ENCODE assay signal across 1 cellular context in the genomic region with DNA sequence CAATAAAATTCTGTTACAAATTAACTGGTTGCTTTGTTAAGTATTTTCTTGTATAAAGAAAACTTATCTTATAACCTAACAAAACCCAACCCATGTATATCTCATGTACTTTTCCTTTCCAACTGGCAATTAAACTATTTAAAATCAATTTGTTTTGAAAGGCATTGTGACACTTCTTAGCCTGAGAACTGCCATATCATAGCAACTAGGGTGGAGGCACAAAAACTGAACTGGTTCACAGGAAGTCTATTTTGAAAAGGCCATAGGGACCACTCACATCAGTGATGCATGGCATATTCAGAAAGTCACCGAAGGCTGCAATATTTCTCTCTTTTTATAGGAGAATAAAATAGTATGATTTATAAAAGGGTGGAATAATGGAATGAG.
TF ChIP-seq lines count a peak whose summit lies in the region.

No MANE protein-coding gene starts in this region.

TF ChIP-seq in endothelial cell of umbilical vein, 7 proteins besides CTCF, POLR2A, EP300 and RAD21 (continued from another document):
- TF ChIP-seq FOS (IDR thresholded peaks at IDR 0.05; ENCODE audit: borderline replicate concordance, insufficient read depth, low read length): no peak
- no peak for TF ChIP-seq POLR2AphosphoS5 (IDR thresholded peaks at IDR 0.05; ENCODE audit: insufficient read depth, low read depth, low read length)
